12 cellular contexts compared by ENCODE assay signal in genomic region chr11:63248966-63249365, GRCh38. TPM values are rescaled to one million over a fixed set of nuclear protein-coding genes. Genes with fewer than 3 reads are reported as not detected.
"Had no signal": no experiment of that assay in that cellular context is flagged by ENCODE, and none has a peak within 500 bp of the region (broad histone marks: within the 10 kb centered on the region; RNA-seq: fewer than 3 reads in every experiment).

No MANE protein-coding gene starts in this region.

- H3K4me3 ChIP-seq: GM23248, GM23338, HAP-1 had no signal

- FAIRE-seq: H1, H54 had no signal

- H3K4me1 ChIP-seq: HAP-1 had no signal

- H2AFZ ChIP-seq: GM23248, GM23338 had no signal

- H3K4me2 ChIP-seq: GM23338 had no signal

- H3K36me3 ChIP-seq: HAP-1 had no signal

- H3K27ac ChIP-seq: GM23248 had no signal

- DNase-seq: GM23248, GOT3, H7, H9, HCEC 1CT, HFFc6 had no signal

- H3K9ac ChIP-seq: GM23248 had no signal

- H3K9me3 ChIP-seq: HAP-1 had no signal

- ATAC-seq: GM23338, HCT116 had no signal

RNA-seq across cellular contexts. Expression of gene SLC22A25, which starts 5.6 kb away (rescaled TPM):
- total RNA-seq: GM23248, GM23338, H1, H4, H7, H9, HFFc6 had no signal
- polyA plus RNA-seq: GM23248, GM23338, H1 had no signal
